ENCODE assay signal across 8 cellular contexts in genomic region chr7:25391295-25391861, GRCh38.
DNase-seq lines count a peak whose midpoint lies in the region; ATAC-seq, FAIRE-seq and TF ChIP-seq lines count a peak whose summit lies in the region.

No MANE protein-coding gene starts in this region.

- H3K4me3 ChIP-seq in dorsolateral prefrontal cortex, result no peak overlapping the region
- H3K4me3 ChIP-seq in parathyroid adenoma (ENCODE audit: low read depth, low read length), result no peak overlapping the region

- H3K9me3 Mint-ChIP-seq in stimulated activated naive CD8-positive, alpha-beta T cell treated with anti-CD3 and anti-CD28 coated beads, Interleukin-15, amount 100 ng/mL, for 72 hours, result no peaks in the 10 kb centered on the region

- no peak overlapping the region for H3K4me3 Mint-ChIP-seq in stimulated activated naive CD8-positive, alpha-beta T cell treated with anti-CD3 and anti-CD28 coated beads, Interleukin-15, amount 100 ng/mL, for 72 hours

- no peaks in the 10 kb centered on the region for H3K36me3 ChIP-seq in parathyroid adenoma (ENCODE audit: control insufficient read depth, insufficient read depth, low read length)

- TF ChIP-seq CTCF in dorsolateral prefrontal cortex (IDR thresholded peaks at IDR 0.05 in 54 of 56, conservative IDR thresholded peaks at IDR 0.05 in 2 of 56; ENCODE audit: low read depth in 1 of 56, partially characterized antibody in 56 of 56), result peak; percentile 19 to 85 (median 68)
- peak; percentile 21 for TF ChIP-seq CTCF in parathyroid adenoma (IDR thresholded peaks at IDR 0.05)

- intact Hi-C loops in dorsolateral prefrontal cortex (cut with DNase I), result loop anchor here (2.0 kb wide), 2 partner anchors 173 to 459 kb away; no protein-coding TSS in a partner anchor

- FAIRE-seq in G401.6 (lab: Jason Lieb, UNC), result peak; percentile 100

- no peak overlapping the region for H2AFZ ChIP-seq in parathyroid adenoma

- no peaks in the 10 kb centered on the region for H3K9me3 ChIP-seq in parathyroid adenoma (ENCODE audit: control insufficient read depth, low read length)

- no peak overlapping the region for H3K4me2 ChIP-seq in parathyroid adenoma (ENCODE audit: low read length)

- peaks cover 27% of the 10 kb centered on the region for H3K27me3 Mint-ChIP-seq in stimulated activated naive CD8-positive, alpha-beta T cell treated with anti-CD3 and anti-CD28 coated beads, Interleukin-15, amount 100 ng/mL, for 72 hours

- H3K79me2 ChIP-seq in parathyroid adenoma, result no peaks in the 10 kb centered on the region

- H3K27ac Mint-ChIP-seq in stimulated activated naive CD8-positive, alpha-beta T cell treated with anti-CD3 and anti-CD28 coated beads, Interleukin-15, amount 100 ng/mL, for 72 hours, result no peak overlapping the region

- H3K27ac ChIP-seq in dorsolateral prefrontal cortex (no peak overlapping the region), parathyroid adenoma (no peak overlapping the region)

- no peaks in the 10 kb centered on the region for H3K4me1 ChIP-seq in parathyroid adenoma

- no peak overlapping the region for H3K9ac ChIP-seq in parathyroid adenoma

- H3K27me3 ChIP-seq in dorsolateral prefrontal cortex, result no peaks in the 10 kb centered on the region
- no peaks in the 10 kb centered on the region for H3K27me3 ChIP-seq in parathyroid adenoma (ENCODE audit: control insufficient read depth, insufficient read depth, low read length)

- no peak for ATAC-seq in stimulated activated naive CD8-positive, alpha-beta T cell treated with anti-CD3 and anti-CD28 coated beads, Interleukin-15, amount 100 ng/mL, for 72 hours

- DNase-seq in NCI-H1417 (lab: John Stamatoyannopoulos, UW), result peak; percentile 11 to 71 (median 16)
- DNase-seq in dorsolateral prefrontal cortex, result no peak
- no peak for DNase-seq in NCI-H226
- no peak for DNase-seq in nucleus accumbens (lab: John Stamatoyannopoulos, UW)
- no peak for DNase-seq in stimulated activated naive CD8-positive, alpha-beta T cell treated with anti-CD3 and anti-CD28 coated beads, Interleukin-15, amount 100 ng/mL, for 72 hours
- no peak for DNase-seq in HuH-7.5 (ENCODE audit: low spot score)

- H3K4me1 Mint-ChIP-seq in stimulated activated naive CD8-positive, alpha-beta T cell treated with anti-CD3 and anti-CD28 coated beads, Interleukin-15, amount 100 ng/mL, for 72 hours, result peaks cover 6% of the 10 kb centered on the region

Comparison
In these comparisons a context has a peak if more than half of its experiments do, and no peak if none do; other contexts are left out.
1. DNase-seq: peak in NCI-H1417 (3 of 3); none in dorsolateral prefrontal cortex (0 of 10), NCI-H226 (single experiment), nucleus accumbens (0 of 56), stimulated activated naive CD8-positive, alpha-beta T cell treated with anti-CD3 and anti-CD28 coated beads, Interleukin-15, amount 100 ng/mL, for 72 hours (0 of 2) and HuH-7.5 (single experiment).